13 cellular contexts compared by ENCODE assay signal in genomic region chr15:77044228-77045042, GRCh38. TPM values are rescaled to one million over a fixed set of nuclear protein-coding genes. Genes with fewer than 3 reads are reported as not detected.
A peak's percentile ranks its signal among the peaks of the same experiment; 100 is the strongest.
DNase-seq lines count a peak whose midpoint lies in the region; ATAC-seq and TF ChIP-seq lines count a peak whose summit lies in the region.
"Had no signal": no experiment of that assay in that cellular context is flagged by ENCODE, and none has a peak within 500 bp of the region (broad histone marks: within the 10 kb centered on the region; RNA-seq: fewer than 3 reads in every experiment).

No MANE protein-coding gene starts in this region.

- H3K27ac ChIP-seq in CD8-positive, alpha-beta memory T cell (ENCODE audit: low read depth, low read length): no peak overlapping the region
- H3K27ac ChIP-seq in layer of hippocampus (ENCODE audit: low read depth, low read length): peak overlapping the region; percentile 27
- H3K27ac ChIP-seq in gastrocnemius medialis: peak overlapping the region in 3 of 4 donors; percentile 29 to 63 (median 62)
- H3K27ac ChIP-seq: neural progenitor cell, SJCRH30 had no signal

- no peaks in the 10 kb centered on the region for H3K4me1 ChIP-seq in CD8-positive, alpha-beta memory T cell (ENCODE audit: insufficient read depth, low read length)
- peaks cover 8 to 29% of the 10 kb centered on the region in 2 donors for H3K4me1 ChIP-seq in gastrocnemius medialis
- H3K4me1 ChIP-seq: neural progenitor cell had no signal

- H3K9me3 Mint-ChIP-seq in CD8-positive, alpha-beta memory T cell: peaks cover 0 to 26% (median 6%) of the 10 kb centered on the region in 5 donors
- peaks cover 26% of the 10 kb centered on the region for H3K9me3 Mint-ChIP-seq in activated CD8-positive, alpha-beta T cell treated with anti-CD3 and anti-CD28 coated beads, Interleukin-2, amount 10 ng/mL, durations not matched to agents 7 days and 5 days (ENCODE audit: insufficient read depth)
- H3K9me3 Mint-ChIP-seq in nephron progenitor cell: peaks cover 12% of the 10 kb centered on the region

- H3K4me1 Mint-ChIP-seq in CD8-positive, alpha-beta memory T cell: peaks cover 9 to 25% (median 19%) of the 10 kb centered on the region in 3 donors
- no peaks in the 10 kb centered on the region for H3K4me1 Mint-ChIP-seq in activated CD8-positive, alpha-beta T cell treated with anti-CD3 and anti-CD28 coated beads, Interleukin-2, amount 10 ng/mL, durations not matched to agents 7 days and 5 days (ENCODE audit: low read depth)
- H3K4me1 Mint-ChIP-seq in nephron progenitor cell: peaks cover 9% of the 10 kb centered on the region
- H3K4me1 Mint-ChIP-seq: neural progenitor cell had no signal

- H3K4me3 Mint-ChIP-seq in CD8-positive, alpha-beta memory T cell: no peak overlapping the region
- H3K4me3 Mint-ChIP-seq in activated CD8-positive, alpha-beta T cell treated with anti-CD3 and anti-CD28 coated beads, Interleukin-2, amount 10 ng/mL, durations not matched to agents 7 days and 5 days: no peak overlapping the region
- H3K4me3 Mint-ChIP-seq in nephron progenitor cell: no peak overlapping the region
- H3K4me3 Mint-ChIP-seq: neural progenitor cell had no signal

- peaks cover 8% of the 10 kb centered on the region for H3K36me3 ChIP-seq in CD8-positive, alpha-beta memory T cell (ENCODE audit: insufficient read depth, low read length)
- peaks cover 0 to 22% of the 10 kb centered on the region in 2 donors for H3K36me3 ChIP-seq in gastrocnemius medialis

- TF ChIP-seq POLR2A in gastrocnemius medialis (IDR thresholded peaks at IDR 0.05): no peak

- POLR2A ChIA-PET in CD8-positive, alpha-beta memory T cell (lab: Charles Lee): interaction anchor here (1.9 kb wide), 1 partner anchor 31 kb away, joined by 4 read pairs; no protein-coding TSS in a partner anchor
- POLR2A ChIA-PET in activated CD8-positive, alpha-beta T cell treated with anti-CD3 and anti-CD28 coated beads, Interleukin-2, amount 10 ng/mL, durations not matched to agents 7 days and 5 days (lab: Charles Lee): interaction anchor here (1.0 kb wide), 1 partner anchor 15 kb away, joined by 3 read pairs; no protein-coding TSS in a partner anchor

- no peak for ATAC-seq in activated CD8-positive, alpha-beta T cell treated with anti-CD3 and anti-CD28 coated beads, Interleukin-2, amount 10 ng/mL, durations not matched to agents 7 days and 5 days
- ATAC-seq in gastrocnemius medialis (peak in 1 of 2 donors; percentile 56), GM19328 (IDR thresholded peaks at IDR 0.05; ENCODE audit: unreplicated experiment) (no peak)

- in situ Hi-C loops in gastrocnemius medialis (cut with MboI; ENCODE audit: low sequenced_read_pairs in 4 of 4): no loop called here

- H3K27ac Mint-ChIP-seq in CD8-positive, alpha-beta memory T cell: peak overlapping the region in 5 of 8 donors; percentile 12 to 80 (median 40)
- H3K27ac Mint-ChIP-seq in activated CD8-positive, alpha-beta T cell treated with anti-CD3 and anti-CD28 coated beads, Interleukin-2, amount 10 ng/mL, durations not matched to agents 7 days and 5 days: no peak overlapping the region
- H3K27ac Mint-ChIP-seq in nephron progenitor cell: no peak overlapping the region
- H3K27ac Mint-ChIP-seq: neural progenitor cell had no signal

- CTCF ChIA-PET in CD8-positive, alpha-beta memory T cell (lab: Charles Lee): interaction anchor here (1.2 to 2.1 kb wide), 5 partner anchors 12 to 499 kb away, joined by 3 to 9 read pairs (median 5); no protein-coding TSS in a partner anchor
- CTCF ChIA-PET in activated CD8-positive, alpha-beta T cell treated with anti-CD3 and anti-CD28 coated beads, Interleukin-2, amount 10 ng/mL, durations not matched to agents 7 days and 5 days (lab: Charles Lee): interaction anchor here (2.0 to 2.3 kb wide), 2 partner anchors 12 to 71 kb away, joined by 7 read pairs; no protein-coding TSS in a partner anchor

- no peaks in the 10 kb centered on the region for H3K9me3 ChIP-seq in CD8-positive, alpha-beta memory T cell (ENCODE audit: low read length)
- no peaks in the 10 kb centered on the region for H3K9me3 ChIP-seq in gastrocnemius medialis
- H3K9me3 ChIP-seq: SJCRH30 had no signal

- no peak for DNase-seq in CD8-positive, alpha-beta memory T cell
- peak; percentile 19 for DNase-seq in activated CD8-positive, alpha-beta T cell treated with anti-CD3 and anti-CD28 coated beads, Interleukin-2, amount 10 ng/mL, durations not matched to agents 7 days and 5 days
- peak in 1 of 2 donors; percentile 19 for DNase-seq in gastrocnemius medialis
- DNase-seq in AG08396 (ENCODE audit: low spot score): no peak
- no peak for DNase-seq in NCI-H146 treated with DMSO at 0.1 percent for 48 hours (lab: John Stamatoyannopoulos, UW; ENCODE audit: unreplicated experiment)
- no peak for DNase-seq in nephron progenitor cell
- DNase-seq: HCEC 1CT, NCI-H1092, SJCRH30, T1000 had no signal

- H3K4me3 ChIP-seq in CD8-positive, alpha-beta memory T cell (ENCODE audit: low read length): no peak overlapping the region
- H3K4me3 ChIP-seq in gastrocnemius medialis: no peak overlapping the region
- H3K4me3 ChIP-seq: neural progenitor cell, SJCRH30 had no signal

- H3K27me3 ChIP-seq in CD8-positive, alpha-beta memory T cell (ENCODE audit: insufficient read depth, low read length, poor library complexity, severe bottlenecking): no peaks in the 10 kb centered on the region
- H3K27me3 ChIP-seq in layer of hippocampus (ENCODE audit: control insufficient read depth, insufficient read depth, low read length): no peaks in the 10 kb centered on the region
- H3K27me3 ChIP-seq in gastrocnemius medialis: no peaks in the 10 kb centered on the region
- H3K27me3 ChIP-seq: neural progenitor cell, SJCRH30 had no signal

- H3K36me3 Mint-ChIP-seq in CD8-positive, alpha-beta memory T cell: peaks cover 18 to 63% (median 20%) of the 10 kb centered on the region in 3 donors
- peaks cover 75% of the 10 kb centered on the region for H3K36me3 Mint-ChIP-seq in activated CD8-positive, alpha-beta T cell treated with anti-CD3 and anti-CD28 coated beads, Interleukin-2, amount 10 ng/mL, durations not matched to agents 7 days and 5 days (ENCODE audit: low read depth)
- peaks cover 71% of the 10 kb centered on the region for H3K36me3 Mint-ChIP-seq in nephron progenitor cell (ENCODE audit: low read depth)

- no peak for TF ChIP-seq CTCF in gastrocnemius medialis (IDR thresholded peaks at IDR 0.05 in 4 of 5, conservative IDR thresholded peaks at IDR 0.05 in 1 of 5)
- no peak for TF ChIP-seq CTCF in nephron progenitor cell (IDR thresholded peaks at IDR 0.05)

- H3K27me3 Mint-ChIP-seq in CD8-positive, alpha-beta memory T cell: peaks cover 0 to 2% of the 10 kb centered on the region in 2 donors
- H3K27me3 Mint-ChIP-seq in activated CD8-positive, alpha-beta T cell treated with anti-CD3 and anti-CD28 coated beads, Interleukin-2, amount 10 ng/mL, durations not matched to agents 7 days and 5 days (ENCODE audit: low read depth): no peaks in the 10 kb centered on the region
- H3K27me3 Mint-ChIP-seq in nephron progenitor cell (ENCODE audit: low read depth, poor library complexity): no peaks in the 10 kb centered on the region

- intact Hi-C loops in gastrocnemius medialis (cut with DNase I; ENCODE audit: low total_unique reads): no loop called here

RNA-seq across cellular contexts. Expression of gene TSPAN3, which starts 26.5 kb away (rescaled TPM):
- 10 to 100 TPM; 59.3 to 60.5 TPM for total RNA-seq in CD8-positive, alpha-beta memory T cell
- polyA plus RNA-seq in CD8-positive, alpha-beta memory T cell: 45.2 TPM
- total RNA-seq in activated CD8-positive, alpha-beta T cell treated with anti-CD3 and anti-CD28 coated beads, Interleukin-2, amount 10 ng/mL, durations not matched to agents 7 days and 5 days: 10 to 100 TPM; 17.4 to 18.4 TPM
- 100 to 1,000 TPM; 229 to 361 (median 341) TPM for total RNA-seq in gastrocnemius medialis

RNA-seq across cellular contexts. Expression of gene PSTPIP1, which starts 49.5 kb away (rescaled TPM):
- total RNA-seq in CD8-positive, alpha-beta memory T cell: 100 to 1,000 TPM; 123 to 127 TPM
- 83.1 TPM for polyA plus RNA-seq in CD8-positive, alpha-beta memory T cell
- total RNA-seq in activated CD8-positive, alpha-beta T cell treated with anti-CD3 and anti-CD28 coated beads, Interleukin-2, amount 10 ng/mL, durations not matched to agents 7 days and 5 days: 100 to 1,000 TPM; 208 to 212 TPM
- 1 to 10 TPM in 2 of 4 donors, under 1 TPM in 1, not detected in 1; 0.76 to 5.2 (median 3.1) TPM for total RNA-seq in gastrocnemius medialis

Comparison
In these comparisons a context has a peak if more than half of its experiments do, and no peak if none do; other contexts are left out.
1. H3K27ac Mint-ChIP-seq: peak in CD8-positive, alpha-beta memory T cell (5 of 8); none in activated CD8-positive, alpha-beta T cell treated with anti-CD3 and anti-CD28 coated beads, Interleukin-2, amount 10 ng/mL, durations not matched to agents 7 days and 5 days (single experiment) and nephron progenitor cell (single experiment).
2. RNA of gene PSTPIP1, which starts 49.5 kb away (total RNA-seq): 208 to 212 TPM in activated CD8-positive, alpha-beta T cell treated with anti-CD3 and anti-CD28 coated beads, Interleukin-2, amount 10 ng/mL, durations not matched to agents 7 days and 5 days and 123 to 127 TPM in CD8-positive, alpha-beta memory T cell; 0.76 to 5.2 TPM in gastrocnemius medialis; every median in the first group is over 10 times any median in the second.